ENCODE assay signal across 15 cellular contexts in genomic region chr2:222715729-222716128, GRCh38. TPM values are rescaled to one million over a fixed set of nuclear protein-coding genes. Genes with fewer than 3 reads are reported as not detected.
DNase-seq lines count a peak whose midpoint lies in the region; ATAC-seq and TF ChIP-seq lines count a peak whose summit lies in the region.
"Had no signal": no experiment of that assay in that cellular context is flagged by ENCODE, and none has a peak within 500 bp of the region (broad histone marks: within the 10 kb centered on the region; RNA-seq: fewer than 3 reads in every experiment).

No MANE protein-coding gene starts in this region.

- ATAC-seq in GM21423 (IDR thresholded peaks at IDR 0.05; ENCODE audit: unreplicated experiment) (peak; percentile 52), Right ventricle myocardium superior (ENCODE audit: poor library complexity) (no peak)
- no peak for ATAC-seq in CD8-positive, alpha-beta T cell
- ATAC-seq: left cardiac atrium had no signal

- peak overlapping the region; percentile 85 for H3K27ac ChIP-seq in KOPT-K1 (ENCODE audit: low read depth, low read length, poor library complexity, severe bottlenecking)
- H3K27ac ChIP-seq in CD8-positive, alpha-beta T cell (ENCODE audit: low read depth, low read length) = no peak overlapping the region
- H3K27ac ChIP-seq: spleen had no signal

- no peaks in the 10 kb centered on the region for H3K4me1 Mint-ChIP-seq in Calu3 (ENCODE audit: low read depth, unreplicated experiment)
- no peaks in the 10 kb centered on the region for H3K4me1 Mint-ChIP-seq in CD8-positive, alpha-beta T cell (ENCODE audit: low read depth)

- H3K4me3 ChIP-seq in CD8-positive, alpha-beta T cell (ENCODE audit: low read depth, low read length) = no peak overlapping the region
- H3K4me3 ChIP-seq: spleen had no signal

- intact Hi-C loops in Calu3 (cut with micrococcal nuclease; ENCODE audit: unreplicated experiment) = no loop called here
- intact Hi-C loops in Right ventricle myocardium superior (cut with DNase I) = no loop called here
- intact Hi-C loops in CD8-positive, alpha-beta T cell (cut with DNase I, micrococcal nuclease) = no loop called here

- CTCF ChIA-PET in Calu3 (lab: Charles Lee) = no interaction called here
- CTCF ChIA-PET in CD8-positive, alpha-beta T cell (lab: Charles Lee) = interaction anchor here (1.3 kb wide), 1 partner anchor 8 kb away, joined by 3 read pairs; no protein-coding TSS in a partner anchor

- POLR2A ChIA-PET in CD8-positive, alpha-beta T cell (lab: Charles Lee) = no interaction called here

- H3K9me3 ChIP-seq in KOPT-K1 (ENCODE audit: insufficient read depth, low read length, poor library complexity, severe bottlenecking) = peaks cover 6% of the 10 kb centered on the region
- no peaks in the 10 kb centered on the region for H3K9me3 ChIP-seq in CD8-positive, alpha-beta T cell (ENCODE audit: low read length)
- H3K9me3 ChIP-seq: spleen had no signal

- peaks cover 3% of the 10 kb centered on the region for H3K9me3 Mint-ChIP-seq in Calu3 (ENCODE audit: low read depth, unreplicated experiment)
- H3K9me3 Mint-ChIP-seq in CD8-positive, alpha-beta T cell = no peaks in the 10 kb centered on the region

- no TSS peak for BruUV-seq in Calu3 (replicated peaks; lab: Mats Ljungman, UMichigan)

- no peak for TF ChIP-seq CTCF in Calu3 (IDR thresholded peaks at IDR 0.05; ENCODE audit: unreplicated experiment)
- TF ChIP-seq CTCF in CD8-positive, alpha-beta T cell (IDR thresholded peaks at IDR 0.05) = no peak

- H3K4me3 Mint-ChIP-seq in Calu3 (ENCODE audit: low read depth, unreplicated experiment) = no peak overlapping the region
- H3K4me3 Mint-ChIP-seq in CD8-positive, alpha-beta T cell = no peak overlapping the region

- H3K27me3 ChIP-seq in CD8-positive, alpha-beta T cell (ENCODE audit: insufficient read depth, low read length) = no peaks in the 10 kb centered on the region

- H3K27me3 Mint-ChIP-seq in Calu3 (ENCODE audit: unreplicated experiment) = no peaks in the 10 kb centered on the region
- H3K27me3 Mint-ChIP-seq in CD8-positive, alpha-beta T cell (ENCODE audit: low read depth) = peaks cover 11% of the 10 kb centered on the region

- peaks cover 98% of the 10 kb centered on the region for H3K36me3 Mint-ChIP-seq in Calu3 (ENCODE audit: insufficient read depth, unreplicated experiment)
- H3K36me3 Mint-ChIP-seq in CD8-positive, alpha-beta T cell = no peaks in the 10 kb centered on the region

- DNase-seq in Calu3 (no peak), left kidney (ENCODE audit: low read depth, low spot score) (peak; percentile 43), Right ventricle myocardium superior (no peak), iPS-NIHi11 (ENCODE audit: low spot score) (no peak)
- no peak for DNase-seq in CD8-positive, alpha-beta T cell
- no peak for DNase-seq in activated CD4-positive, CD25-positive, alpha-beta regulatory T cell (lab: John Stamatoyannopoulos, UW)
- DNase-seq: activated naive CD4-positive, alpha-beta T cell; left cardiac atrium; NCI-H146; NCI-H82; spleen had no signal

- H3K36me3 ChIP-seq in KOPT-K1 (ENCODE audit: insufficient read depth, low read length) = no peaks in the 10 kb centered on the region
- no peaks in the 10 kb centered on the region for H3K36me3 ChIP-seq in CD8-positive, alpha-beta T cell (ENCODE audit: insufficient read depth, low read length)
- H3K36me3 ChIP-seq: spleen had no signal

- peak overlapping the region; percentile 39 for H3K27ac Mint-ChIP-seq in Calu3 (ENCODE audit: unreplicated experiment)
- no peak overlapping the region for H3K27ac Mint-ChIP-seq in CD8-positive, alpha-beta T cell

- no peaks in the 10 kb centered on the region for H3K4me1 ChIP-seq in CD8-positive, alpha-beta T cell (ENCODE audit: insufficient read depth, low read length)

RNA-seq across cellular contexts. Expression of gene MOGAT1, which starts 44.3 kb away (rescaled TPM):
- total RNA-seq in Calu3 (2022) (35.9 and 51.2 TPM in 2 replicates), Right ventricle myocardium superior (0.65 TPM)
- total RNA-seq in CD8-positive, alpha-beta T cell = not detected
- total RNA-seq: endothelial cell of umbilical vein, spleen, urinary bladder had no signal

RNA-seq across cellular contexts. Expression of gene FARSB, which starts 59.8 kb away (rescaled TPM):
- 50.6 and 67.6 TPM in 2 replicates for total RNA-seq in Calu3 (2022)
- 15.8 TPM for total RNA-seq in Right ventricle myocardium superior
- 1 to 10 TPM; 7.2 to 8.5 TPM for total RNA-seq in CD8-positive, alpha-beta T cell

Comparison
In these comparisons a context has a peak if more than half of its experiments do, and no peak if none do; other contexts are left out.
1. RNA of gene MOGAT1, which starts 44.3 kb away (total RNA-seq): 35.9 to 51.2 TPM in Calu3; 0.65 TPM in Right ventricle myocardium superior (single experiment) and not detected in CD8-positive, alpha-beta T cell; every median in the first group is over 10 times any median in the second.